7 cellular contexts compared by ENCODE assay signal in genomic region chr9:126805546-126806262, GRCh38. TPM values are rescaled to one million over a fixed set of nuclear protein-coding genes. Genes with fewer than 3 reads are reported as not detected.
A peak's percentile ranks its signal among the peaks of the same experiment; 100 is the strongest.
DNase-seq lines count a peak whose midpoint lies in the region; ATAC-seq and TF ChIP-seq lines count a peak whose summit lies in the region.

No MANE protein-coding gene starts in this region.

- H3K36me3 ChIP-seq in OCI-LY3 (replicated peaks; ENCODE audit: low read depth, low read length) (peaks cover 5% of the 10 kb centered on the region), trophoblast cell (ENCODE audit: control insufficient read depth in 1 of 2, insufficient read depth in 2 of 2, low read length in 2 of 2) (peaks cover 5% of the 10 kb centered on the region in 2 experiments)

- no peak overlapping the region for H2BK12ac ChIP-seq in trophoblast cell (ENCODE audit: low read length)

- no peak overlapping the region for H3K23ac ChIP-seq in trophoblast cell (ENCODE audit: low read length)

- H3K4me3 ChIP-seq in OCI-LY3 (ENCODE audit: low read length) (peak overlapping the region; percentile 90), fibroblast of villous mesenchyme (ENCODE audit: low read depth, low read length) (peak overlapping the region; percentile 94), trophoblast cell (ENCODE audit: low read depth, low read length) (peak overlapping the region; percentile 88)

- peaks cover 42% of the 10 kb centered on the region for H3K79me2 ChIP-seq in OCI-LY3 (ENCODE audit: low read length)
- H3K79me2 ChIP-seq in trophoblast cell (ENCODE audit: control insufficient read depth, insufficient read depth, low read length, poor library complexity): peaks cover 5% of the 10 kb centered on the region

- TF ChIP-seq CTCF in OCI-LY3 (IDR thresholded peaks at IDR 0.05; ENCODE audit: low read depth, low read length) (no peak), fibroblast of villous mesenchyme (IDR thresholded peaks at IDR 0.05; ENCODE audit: insufficient read depth, low read depth, low read length) (no peak)

- H2AFZ ChIP-seq in OCI-LY3 (ENCODE audit: low read depth, low read length): no peak overlapping the region
- peak overlapping the region; percentile 10 for H2AFZ ChIP-seq in trophoblast cell (ENCODE audit: insufficient read depth, low read length, poor library complexity)

- no peak overlapping the region for H2BK120ac ChIP-seq in trophoblast cell (ENCODE audit: insufficient read depth, low read length, poor library complexity)

- H3K79me1 ChIP-seq in trophoblast cell (ENCODE audit: low read length): peaks cover 4% of the 10 kb centered on the region

- H2BK5ac ChIP-seq in trophoblast cell (ENCODE audit: low read depth, low read length, poor library complexity): no peak overlapping the region

- DNase-seq in activated T-cell treated with anti-CD3 and anti-CD28 coated beads, Interleukin-2, amount 50 U/mL, for 48 hours: peak; percentile 84 to 88
- peak; percentile 60 for DNase-seq in fibroblast of villous mesenchyme (ENCODE audit: low read depth)
- DNase-seq in trophoblast cell: peak; percentile 77 to 78
- peak; percentile 56 for DNase-seq in ureter (ENCODE audit: low spot score)

- H4K8ac ChIP-seq in trophoblast cell (ENCODE audit: low read depth, low read length): no peak overlapping the region

- no peak overlapping the region for H2AK5ac ChIP-seq in trophoblast cell (ENCODE audit: low read length)

- peak overlapping the region; percentile 34 for H3K4ac ChIP-seq in trophoblast cell (ENCODE audit: low read depth, low read length)

- peak overlapping the region; percentile 40 for H3K18ac ChIP-seq in trophoblast cell (ENCODE audit: low read length)

- H3K4me1 ChIP-seq in OCI-LY3 (ENCODE audit: low read length) (peaks cover 9% of the 10 kb centered on the region), trophoblast cell (ENCODE audit: control insufficient read depth in 1 of 2, insufficient read depth in 2 of 2, low read length in 2 of 2) (peaks cover 5 to 6% of the 10 kb centered on the region in 2 experiments)

- no CpG with 5 or more reads among the region's 8 CpGs for WGBS in trophoblast cell (ENCODE audit: extremely low coverage, insufficient coverage, insufficient read length)

- H3K9me3 ChIP-seq in OCI-LY3 (ENCODE audit: insufficient read depth, low read length) (no peaks in the 10 kb centered on the region), trophoblast cell (ENCODE audit: insufficient read depth, low read depth, low read length) (no peaks in the 10 kb centered on the region)

- ATAC-seq in GM18511 (IDR thresholded peaks at IDR 0.05; ENCODE audit: unreplicated experiment) (peak; percentile 75), HG02798 (IDR thresholded peaks at IDR 0.05; ENCODE audit: poor library complexity, unreplicated experiment) (peak; percentile 73)

- peak overlapping the region; percentile 58 for H4K91ac ChIP-seq in trophoblast cell (ENCODE audit: low read depth, low read length)

- no peak overlapping the region for H4K12ac ChIP-seq in trophoblast cell (ENCODE audit: low read depth, low read length)

- H3K4me2 ChIP-seq in OCI-LY3 (ENCODE audit: low read length) (peak overlapping the region; percentile 94), trophoblast cell (ENCODE audit: low read length) (peak overlapping the region; percentile 68)

- peaks cover 9% of the 10 kb centered on the region; the same call in 1 of the 2 replicates for H4K20me1 ChIP-seq in OCI-LY3 (ENCODE audit: insufficient read depth, low read length)

- no peaks in the 10 kb centered on the region for H3K27me3 ChIP-seq in OCI-LY3 (ENCODE audit: low read depth, low read length)
- no peaks in the 10 kb centered on the region for H3K27me3 ChIP-seq in trophoblast cell (ENCODE audit: insufficient read depth, low read length)

- H3K27ac ChIP-seq in OCI-LY3 (ENCODE audit: low read length) (peak overlapping the region; percentile 29; the same call in 1 of the 2 replicates), trophoblast cell (ENCODE audit: low read depth, low read length) (peak overlapping the region; percentile 61)

- H3K9ac ChIP-seq in OCI-LY3 (ENCODE audit: low read length) (peak overlapping the region; percentile 74), trophoblast cell (ENCODE audit: low read length) (peak overlapping the region; percentile 21)

- no peak overlapping the region for H3K14ac ChIP-seq in trophoblast cell (ENCODE audit: low read length)

RNA-seq across cellular contexts. Expression of gene ZBTB43, which starts 0.9 kb away (rescaled TPM):
- total RNA-seq in fibroblast of villous mesenchyme (9.0 and 13.0 TPM in 2 replicates), ureter (22.0 TPM)
- polyA plus RNA-seq in trophoblast cell (2013): 10.3 and 10.5 TPM in 2 replicates

RNA-seq across cellular contexts. Expression of gene ZBTB34, which starts 54.7 kb away (rescaled TPM):
- 6.9 and 8.1 TPM in 2 replicates for total RNA-seq in fibroblast of villous mesenchyme
- 9.6 and 9.9 TPM in 2 replicates for polyA plus RNA-seq in trophoblast cell (2013)
- 10.1 TPM for total RNA-seq in ureter

Comparison
In these comparisons a context has a peak if more than half of its experiments do, and no peak if none do; other contexts are left out.
1. Peak in every context shown above with its lines: DNase-seq, ATAC-seq, H3K4me3 ChIP-seq and H3K27ac ChIP-seq.